In genomic region chr11:130124096-130124495, GRCh38 we compare ENCODE assay signal across 8 cellular contexts. TPM values are rescaled to one million over a fixed set of nuclear protein-coding genes. Genes with fewer than 3 reads are reported as not detected.
A peak's percentile ranks its signal among the peaks of the same experiment; 100 is the strongest.
DNase-seq lines count a peak whose midpoint lies in the region; ATAC-seq and TF ChIP-seq lines count a peak whose summit lies in the region.

No MANE protein-coding gene starts in this region.

- H3K27me3 ChIP-seq in BE2C, result no peaks in the 10 kb centered on the region

- peaks cover 4% of the 10 kb centered on the region for H3K27me3 Mint-ChIP-seq in endothelial cell (ENCODE audit: unreplicated experiment)

- H3K4me1 ChIP-seq in BE2C, result 0 out of 2 replicates have a peak, but pooled peaks cover 4% of the 10 kb centered on the region

- DNase-seq in AG20443 (ENCODE audit: low spot score), result peak; percentile 87
- DNase-seq in NOMO-1 treated with DMSO at 0.1 percent for 48 hours (lab: John Stamatoyannopoulos, UW; ENCODE audit: unreplicated experiment), result peak; percentile 100
- DNase-seq in endothelial cell (ENCODE audit: low spot score), result no peak
- DNase-seq in myocyte (ENCODE audit: low read depth), result peak; percentile 77
- DNase-seq in BE2C, result no peak
- DNase-seq in stimulated activated naive CD8-positive, alpha-beta T cell treated with anti-CD3 and anti-CD28 coated beads, Interleukin-15, Interleukin-2, amounts not matched to agents 100 U/mL and 50 U/mL, for 24 hours, result no peak

- peaks cover 71% of the 10 kb centered on the region for H3K4me1 Mint-ChIP-seq in endothelial cell (ENCODE audit: unreplicated experiment)

- H3K4me3 ChIP-seq in BE2C (ENCODE audit: low read depth, low read length), result no peak overlapping the region

- peak overlapping the region; percentile 80 for H3K4me3 Mint-ChIP-seq in endothelial cell (ENCODE audit: unreplicated experiment)

- no peaks in the 10 kb centered on the region for H3K9me3 Mint-ChIP-seq in endothelial cell (ENCODE audit: unreplicated experiment)

- TF ChIP-seq CTCF in endothelial cell (IDR thresholded peaks at IDR 0.05; ENCODE audit: unreplicated experiment) (no peak), BE2C (IDR thresholded peaks at IDR 0.05; ENCODE audit: low read depth, low read length) (no peak)

- ATAC-seq in HG02759 (IDR thresholded peaks at IDR 0.05; ENCODE audit: unreplicated experiment) (no peak), GM21423 (IDR thresholded peaks at IDR 0.05; ENCODE audit: unreplicated experiment) (no peak)
- no peak for ATAC-seq in stimulated activated naive CD8-positive, alpha-beta T cell treated with anti-CD3 and anti-CD28 coated beads, Interleukin-15, Interleukin-2, amounts not matched to agents 100 U/mL and 50 U/mL, for 24 hours

- no peaks in the 10 kb centered on the region for H3K9me3 ChIP-seq in BE2C

- H3K36me3 ChIP-seq in BE2C, result peaks cover 42% of the 10 kb centered on the region

- H3K36me3 Mint-ChIP-seq in endothelial cell (ENCODE audit: low read depth, unreplicated experiment), result peaks cover 68% of the 10 kb centered on the region

- peak overlapping the region; percentile 71 for H3K27ac Mint-ChIP-seq in endothelial cell (ENCODE audit: unreplicated experiment)

RNA-seq across cellular contexts. Expression of gene ST14, which starts 35.5 kb away (rescaled TPM):
- 8.7 TPM for total RNA-seq in endothelial cell (ENCODE audit: unreplicated experiment)
- not detected in 2 replicates for total RNA-seq in myocyte
- not detected for polyA plus RNA-seq in myocyte (2012)
- 0.28 TPM for polyA plus RNA-seq in BE2C (2012; ENCODE audit: insufficient read depth, insufficient read length, low read depth)

RNA-seq across cellular contexts. Expression of gene APLP2, which starts 54.4 kb away (rescaled TPM):
- total RNA-seq in endothelial cell (ENCODE audit: unreplicated experiment) (815 TPM), myocyte (120 and 177 TPM in 2 replicates)
- polyA plus RNA-seq in myocyte (2012), result 243 TPM
- polyA plus RNA-seq in BE2C (2012; ENCODE audit: insufficient read depth, insufficient read length, low read depth), result 156 TPM

Comparison
In these comparisons a context has a peak if more than half of its experiments do, and no peak if none do; other contexts are left out.
1. DNase-seq: peak in AG20443 (single experiment), NOMO-1 treated with DMSO at 0.1 percent for 48 hours (single experiment) and myocyte (single experiment); none in endothelial cell (single experiment), BE2C (single experiment) and stimulated activated naive CD8-positive, alpha-beta T cell treated with anti-CD3 and anti-CD28 coated beads, Interleukin-15, Interleukin-2, amounts not matched to agents 100 U/mL and 50 U/mL, for 24 hours (single experiment).